In the genomic region with DNA sequence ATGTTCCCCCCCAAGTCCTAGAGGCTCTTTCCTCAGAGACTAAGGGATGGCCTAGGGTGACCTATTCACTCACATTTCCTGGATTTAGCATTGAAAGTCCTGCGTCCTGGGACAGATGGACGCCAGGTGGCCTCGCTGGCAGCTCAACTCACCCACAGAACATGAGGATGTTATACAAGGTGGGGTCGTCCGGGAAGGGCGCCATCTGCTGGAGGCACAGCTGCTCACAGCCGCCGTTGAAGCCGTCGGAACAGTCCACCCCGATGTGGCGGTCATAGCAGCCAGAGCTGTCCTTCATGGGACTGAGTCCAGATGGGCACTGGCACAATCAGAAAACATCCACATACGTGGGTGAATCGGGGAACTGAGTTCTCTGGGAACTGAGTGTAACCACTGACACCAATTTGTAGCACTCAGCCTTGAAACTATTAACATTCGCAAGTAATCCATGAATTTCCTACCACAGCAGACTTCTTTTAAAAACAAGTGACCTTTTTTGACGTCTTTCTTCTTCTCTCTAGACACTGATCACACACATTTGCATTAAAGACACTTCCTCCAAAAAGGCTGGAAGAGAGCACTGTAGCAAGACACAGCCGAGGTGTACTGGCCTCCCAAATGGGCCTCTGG, we compare ENCODE assay signal across 8 cellular contexts.
A peak's percentile ranks its signal among the peaks of the same experiment; 100 is the strongest.
DNase-seq lines count a peak whose midpoint lies in the region; ATAC-seq lines count a peak whose summit lies in the region.

No MANE protein-coding gene starts in this region.

- H3K27me3 Mint-ChIP-seq in activated CD8-positive, alpha-beta T cell treated with anti-CD3 and anti-CD28 coated beads, Interleukin-2, amount 10 ng/mL, durations not matched to agents 7 days and 5 days (ENCODE audit: low read depth), result no peaks in the 10 kb centered on the region
- peaks cover 9% of the 10 kb centered on the region for H3K27me3 Mint-ChIP-seq in stimulated activated naive CD8-positive, alpha-beta T cell treated with anti-CD3 and anti-CD28 coated beads, Interleukin-15, amount 100 ng/mL, for 72 hours

- no peak overlapping the region for H3K4me3 ChIP-seq in Jurkat, Clone E6-1 (ENCODE audit: low read length)
- H3K4me3 ChIP-seq in iPS DF 6.9 (ENCODE audit: low read length), result no peak overlapping the region

- no peaks in the 10 kb centered on the region for H3K36me3 Mint-ChIP-seq in activated CD8-positive, alpha-beta T cell treated with anti-CD3 and anti-CD28 coated beads, Interleukin-2, amount 10 ng/mL, durations not matched to agents 7 days and 5 days (ENCODE audit: low read depth)

- no peak overlapping the region for H3K27ac ChIP-seq in iPS DF 6.9 (ENCODE audit: low read length)

- no peak overlapping the region for H3K4me3 Mint-ChIP-seq in activated CD8-positive, alpha-beta T cell treated with anti-CD3 and anti-CD28 coated beads, Interleukin-2, amount 10 ng/mL, durations not matched to agents 7 days and 5 days
- H3K4me3 Mint-ChIP-seq in stimulated activated naive CD8-positive, alpha-beta T cell treated with anti-CD3 and anti-CD28 coated beads, Interleukin-15, amount 100 ng/mL, for 72 hours, result no peak overlapping the region

- no CpG with 5 or more reads among the region's 17 CpGs for WGBS in iPS DF 6.9 (ENCODE audit: insufficient coverage, insufficient read length)

- CTCF ChIA-PET in activated CD8-positive, alpha-beta T cell treated with anti-CD3 and anti-CD28 coated beads, Interleukin-2, amount 10 ng/mL, durations not matched to agents 7 days and 5 days (lab: Charles Lee), result interaction anchor here (1.0 kb wide), 1 partner anchor 53 kb away, joined by 3 read pairs; no protein-coding TSS in a partner anchor

- no peaks in the 10 kb centered on the region for H3K36me3 ChIP-seq in iPS DF 6.9 (ENCODE audit: control insufficient read depth, insufficient read depth, low read length)

- DNase-seq in DMS53 (lab: John Stamatoyannopoulos, UW), result peak; percentile 94
- DNase-seq in GM19240 (ENCODE audit: insufficient read length, low spot score), result peak; percentile 8
- peak; percentile 14 for DNase-seq in Jurkat, Clone E6-1 (ENCODE audit: low read depth, low spot score)
- DNase-seq in activated CD8-positive, alpha-beta T cell treated with anti-CD3 and anti-CD28 coated beads, Interleukin-2, amount 10 ng/mL, durations not matched to agents 7 days and 5 days, result peak; percentile 33
- peak; percentile 74 for DNase-seq in iPS DF 6.9 (ENCODE audit: low read depth, low spot score)
- peak; percentile 5 to 10 for DNase-seq in stimulated activated naive CD8-positive, alpha-beta T cell treated with anti-CD3 and anti-CD28 coated beads, Interleukin-15, amount 100 ng/mL, for 72 hours
- DNase-seq in putamen (ENCODE audit: low spot score), result no peak
- no peak for DNase-seq in NCI-H2227 treated with DMSO at 0.1 percent for 48 hours (lab: John Stamatoyannopoulos, UW)

- no peaks in the 10 kb centered on the region for H3K4me1 Mint-ChIP-seq in activated CD8-positive, alpha-beta T cell treated with anti-CD3 and anti-CD28 coated beads, Interleukin-2, amount 10 ng/mL, durations not matched to agents 7 days and 5 days (ENCODE audit: low read depth)
- no peaks in the 10 kb centered on the region for H3K4me1 Mint-ChIP-seq in stimulated activated naive CD8-positive, alpha-beta T cell treated with anti-CD3 and anti-CD28 coated beads, Interleukin-15, amount 100 ng/mL, for 72 hours

- no peak overlapping the region for H3K27ac Mint-ChIP-seq in activated CD8-positive, alpha-beta T cell treated with anti-CD3 and anti-CD28 coated beads, Interleukin-2, amount 10 ng/mL, durations not matched to agents 7 days and 5 days
- no peak overlapping the region for H3K27ac Mint-ChIP-seq in stimulated activated naive CD8-positive, alpha-beta T cell treated with anti-CD3 and anti-CD28 coated beads, Interleukin-15, amount 100 ng/mL, for 72 hours

- H3K9me3 Mint-ChIP-seq in activated CD8-positive, alpha-beta T cell treated with anti-CD3 and anti-CD28 coated beads, Interleukin-2, amount 10 ng/mL, durations not matched to agents 7 days and 5 days (ENCODE audit: insufficient read depth), result no peaks in the 10 kb centered on the region
- H3K9me3 Mint-ChIP-seq in stimulated activated naive CD8-positive, alpha-beta T cell treated with anti-CD3 and anti-CD28 coated beads, Interleukin-15, amount 100 ng/mL, for 72 hours, result peaks cover 0 to 3% of the 10 kb centered on the region in 2 donors

- ATAC-seq in activated CD8-positive, alpha-beta T cell treated with anti-CD3 and anti-CD28 coated beads, Interleukin-2, amount 10 ng/mL, durations not matched to agents 7 days and 5 days, result peak; percentile 47
- ATAC-seq in stimulated activated naive CD8-positive, alpha-beta T cell treated with anti-CD3 and anti-CD28 coated beads, Interleukin-15, amount 100 ng/mL, for 72 hours, result peak; percentile 43

- no peaks in the 10 kb centered on the region for H3K9me3 ChIP-seq in iPS DF 6.9 (ENCODE audit: control insufficient read depth, insufficient read depth, low read length)

- H3K4me1 ChIP-seq in iPS DF 6.9 (ENCODE audit: control insufficient read depth, insufficient read depth, low read length), result no peaks in the 10 kb centered on the region

- H3K27me3 ChIP-seq in iPS DF 6.9 (ENCODE audit: control insufficient read depth, insufficient read depth, low read length), result no peaks in the 10 kb centered on the region

- POLR2A ChIA-PET in activated CD8-positive, alpha-beta T cell treated with anti-CD3 and anti-CD28 coated beads, Interleukin-2, amount 10 ng/mL, durations not matched to agents 7 days and 5 days (lab: Charles Lee), result no interaction called here

Comparison
In these comparisons a context has a peak if more than half of its experiments do, and no peak if none do; other contexts are left out.
1. DNase-seq: peak in DMS53 (single experiment), GM19240 (single experiment), Jurkat, Clone E6-1 (single experiment), activated CD8-positive, alpha-beta T cell treated with anti-CD3 and anti-CD28 coated beads, Interleukin-2, amount 10 ng/mL, durations not matched to agents 7 days and 5 days (single experiment), iPS DF 6.9 (single experiment) and stimulated activated naive CD8-positive, alpha-beta T cell treated with anti-CD3 and anti-CD28 coated beads, Interleukin-15, amount 100 ng/mL, for 72 hours (2 of 2); none in putamen (single experiment) and NCI-H2227 treated with DMSO at 0.1 percent for 48 hours (single experiment).